ENCODE assay signal across 8 cellular contexts in the genomic region with DNA sequence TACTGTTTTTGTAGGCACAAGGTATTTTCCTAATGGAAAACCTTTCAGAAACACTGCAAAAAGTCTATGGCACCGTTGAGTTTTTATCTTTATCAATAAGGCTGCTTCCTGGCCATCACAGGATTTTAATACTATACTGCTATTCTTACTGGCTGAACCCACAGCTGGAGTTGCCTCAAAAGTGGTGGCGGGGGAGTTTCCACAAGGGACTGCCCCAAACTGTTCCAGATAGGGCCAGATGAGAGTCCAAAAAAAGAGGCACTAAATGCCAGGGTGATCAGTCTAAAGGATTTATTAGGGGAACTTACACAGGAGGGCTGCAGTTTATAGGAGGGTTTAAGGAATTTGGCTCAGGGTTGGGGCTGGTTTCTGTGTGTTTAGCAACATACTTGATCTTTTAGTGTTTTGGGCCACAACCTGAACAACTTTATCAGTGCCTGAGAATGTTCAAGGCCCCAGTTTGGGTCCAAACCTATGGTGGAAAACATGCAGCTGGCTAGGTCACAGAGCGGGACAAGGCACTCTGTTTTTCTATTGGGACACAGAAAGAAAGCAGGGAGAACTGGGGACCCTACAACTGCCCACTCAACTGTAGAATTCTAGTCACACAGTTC. TPM values are rescaled to one million over a fixed set of nuclear protein-coding genes. Genes with fewer than 3 reads are reported as not detected.
DNase-seq lines count a peak whose midpoint lies in the region; ATAC-seq, FAIRE-seq and TF ChIP-seq lines count a peak whose summit lies in the region.

No MANE protein-coding gene starts in this region.

- CTCF ChIA-PET in endothelial cell of umbilical vein (lab: Charles Lee): no interaction called here
- CTCF ChIA-PET in PC-3 (lab: Charles Lee): no interaction called here

- DNase-seq in endothelial cell of umbilical vein (ENCODE audit: low read depth, low spot score) (no peak), NCI-H2171 (lab: John Stamatoyannopoulos, UW) (no peak), amniotic stem cell (lab: John Stamatoyannopoulos, UW) (no peak), PC-3 (no peak)

- no peaks in the 10 kb centered on the region for H3K9me3 ChIP-seq in endothelial cell of umbilical vein (replicated peaks; ENCODE audit: control insufficient read depth, insufficient read depth, low read length)
- H3K9me3 ChIP-seq in PC-3 (ENCODE audit: low read length): no peaks in the 10 kb centered on the region

- H3K9ac ChIP-seq in endothelial cell of umbilical vein (replicated peaks; ENCODE audit: extremely low read depth, insufficient read depth, low read length) (no peak overlapping the region), PC-3 (ENCODE audit: low read length) (no peak overlapping the region)

- no peaks in the 10 kb centered on the region for H3K9me2 ChIP-seq in PC-3 (replicated peaks; ENCODE audit: low read length)

- POLR2A ChIA-PET in endothelial cell of umbilical vein (lab: Charles Lee) (no interaction called here), PC-3 (lab: Charles Lee; ENCODE audit: unreplicated experiment) (no interaction called here)

- intact Hi-C loops in endothelial cell of umbilical vein (cut with micrococcal nuclease) (no loop called here), PC-3 (cut with micrococcal nuclease) (no loop called here)

- TF ChIP-seq POLR2A in endothelial cell of umbilical vein (IDR thresholded peaks at IDR 0.05; ENCODE audit: low read depth, low read length): no peak

- dilution Hi-C loops in endothelial cell of umbilical vein (cut with MboI; ENCODE audit: extremely low pct_ligation_motif_present, low sequenced_read_pairs): no loop called here

- H3K4me2 ChIP-seq in endothelial cell of umbilical vein (ENCODE audit: insufficient read depth, low read length) (no peak overlapping the region), PC-3 (ENCODE audit: low read length) (no peak overlapping the region)

- TF ChIP-seq CTCF in endothelial cell of umbilical vein (IDR thresholded peaks at IDR 0.05; ENCODE audit: extremely low read depth in 1 of 2, insufficient read depth in 1 of 2, low read depth in 1 of 2, low read length in 2 of 2) (no peak), PC-3 (conservative IDR thresholded peaks at IDR 0.05; ENCODE audit: low read depth, low read length) (no peak)

- H2AFZ ChIP-seq in endothelial cell of umbilical vein (ENCODE audit: low read depth, low read length) (no peak overlapping the region), PC-3 (ENCODE audit: low read length) (no peak overlapping the region)

- H3K36me3 ChIP-seq in endothelial cell of umbilical vein (ENCODE audit: control insufficient read depth in 2 of 2, extremely low read depth in 1 of 2, insufficient read depth in 2 of 2, low read length in 2 of 2): peaks cover 0 to 2% of the 10 kb centered on the region in 2 experiments
- H3K36me3 ChIP-seq in PC-3 (ENCODE audit: low read depth, low read length): no peaks in the 10 kb centered on the region

- H3K9me1 ChIP-seq in endothelial cell of umbilical vein (replicated peaks; ENCODE audit: control insufficient read depth, extremely low read depth, insufficient read depth, low read length): peaks cover 2% of the 10 kb centered on the region

- FAIRE-seq in endothelial cell of umbilical vein (lab: Jason Lieb, UNC): no peak

- H3K79me2 ChIP-seq in endothelial cell of umbilical vein (ENCODE audit: control insufficient read depth, insufficient read depth, low read length) (peaks cover 32% of the 10 kb centered on the region), PC-3 (ENCODE audit: low read length) (peaks cover 44% of the 10 kb centered on the region)

- H3K27ac ChIP-seq in endothelial cell of umbilical vein (ENCODE audit: insufficient read depth, low read depth, low read length): no peak overlapping the region
- H3K27ac ChIP-seq in PC-3 (ENCODE audit: low read length): no peak overlapping the region

- H4K20me1 ChIP-seq in endothelial cell of umbilical vein (replicated peaks; ENCODE audit: control insufficient read depth, extremely low read depth, insufficient read depth, low read length) (no peaks in the 10 kb centered on the region), PC-3 (ENCODE audit: low read length) (no peaks in the 10 kb centered on the region)

- no peaks in the 10 kb centered on the region for H3F3A ChIP-seq in PC-3 (ENCODE audit: low read length, unreplicated experiment)

- ATAC-seq in GM18519 (IDR thresholded peaks at IDR 0.05; ENCODE audit: low FRiP score, unreplicated experiment): peak; percentile 62
- ATAC-seq in GM21576 (IDR thresholded peaks at IDR 0.05; ENCODE audit: unreplicated experiment): peak; percentile 79
- peak; percentile 49 for ATAC-seq in HG03457 (IDR thresholded peaks at IDR 0.05; ENCODE audit: unreplicated experiment)
- ATAC-seq in SK-N-SH treated with all-trans-retinoic acid at 6 μM for 48 hours: no peak
- ATAC-seq in PC-3: no peak

- BruUV-seq in endothelial cell of umbilical vein (replicated peaks; lab: Mats Ljungman, UMichigan): TSS peak; percentile 8
- BruUV-seq in PC-3 (replicated peaks; lab: Mats Ljungman, UMichigan): no TSS peak

- no peaks in the 10 kb centered on the region for H3K27me3 ChIP-seq in endothelial cell of umbilical vein (ENCODE audit: control insufficient read depth in 2 of 2, insufficient read depth in 2 of 2, low read length in 2 of 2)
- H3K27me3 ChIP-seq in PC-3 (ENCODE audit: low read length): no peaks in the 10 kb centered on the region

- H3K4me1 ChIP-seq in endothelial cell of umbilical vein (ENCODE audit: control insufficient read depth, extremely low read depth, insufficient read depth, low read length): peaks cover 2% of the 10 kb centered on the region
- H3K4me1 ChIP-seq in PC-3 (ENCODE audit: insufficient read depth, low read length): no peaks in the 10 kb centered on the region

- H3K4me3 ChIP-seq in endothelial cell of umbilical vein (replicated peaks in 1 of 3; ENCODE audit: insufficient read depth in 1 of 3, low read depth in 1 of 3, low read length in 3 of 3): no peak overlapping the region
- no peak overlapping the region for H3K4me3 ChIP-seq in PC-3 (ENCODE audit: low read length)

TF ChIP-seq in endothelial cell of umbilical vein, 7 proteins besides CTCF, POLR2A, EP300 and RAD21:
- TF ChIP-seq JUN (IDR thresholded peaks at IDR 0.05; ENCODE audit: borderline replicate concordance, insufficient read depth, insufficient read length, low read depth) (no peak), EZH2 (IDR thresholded peaks at IDR 0.05; ENCODE audit: borderline replicate concordance, low read depth, low read length, severe bottlenecking) (no peak), GATA2 (IDR thresholded peaks at IDR 0.05; ENCODE audit: insufficient read depth, insufficient read length, low read depth, low read length) (no peak), POLR2AphosphoS5 (IDR thresholded peaks at IDR 0.05; ENCODE audit: insufficient read depth, low read depth, low read length) (no peak), MAX (IDR thresholded peaks at IDR 0.05; ENCODE audit: insufficient read depth, insufficient read length) (no peak), MYC (IDR thresholded peaks at IDR 0.05; ENCODE audit: low read depth, low read length) (no peak), FOS (IDR thresholded peaks at IDR 0.05; ENCODE audit: borderline replicate concordance, insufficient read depth, low read length) (no peak)

TF ChIP-seq in SK-N-SH treated with all-trans-retinoic acid at 6 μM for 48 hours, 23 proteins besides CTCF, POLR2A, EP300 and RAD21:
- TF ChIP-seq RARB (CRISPR knock-in tag; IDR thresholded peaks at IDR 0.05) (no peak), ZNF70 (CRISPR knock-in tag; IDR thresholded peaks at IDR 0.05) (no peak), ISL1 (CRISPR knock-in tag; IDR thresholded peaks at IDR 0.05) (no peak)
- TF ChIP-seq, protein P1, sequence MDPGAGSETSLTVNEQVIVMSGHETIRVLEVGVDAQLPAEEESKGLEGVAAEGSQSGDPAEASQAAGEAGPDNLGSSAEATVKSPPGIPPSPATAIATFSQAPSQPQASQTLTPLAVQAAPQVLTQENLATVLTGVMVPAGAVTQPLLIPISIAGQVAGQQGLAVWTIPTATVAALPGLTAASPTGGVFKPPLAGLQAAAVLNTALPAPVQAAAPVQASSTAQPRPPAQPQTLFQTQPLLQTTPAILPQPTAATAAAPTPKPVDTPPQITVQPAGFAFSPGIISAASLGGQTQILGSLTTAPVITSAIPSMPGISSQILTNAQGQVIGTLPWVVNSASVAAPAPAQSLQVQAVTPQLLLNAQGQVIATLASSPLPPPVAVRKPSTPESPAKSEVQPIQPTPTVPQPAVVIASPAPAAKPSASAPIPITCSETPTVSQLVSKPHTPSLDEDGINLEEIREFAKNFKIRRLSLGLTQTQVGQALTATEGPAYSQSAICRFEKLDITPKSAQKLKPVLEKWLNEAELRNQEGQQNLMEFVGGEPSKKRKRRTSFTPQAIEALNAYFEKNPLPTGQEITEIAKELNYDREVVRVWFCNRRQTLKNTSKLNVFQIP (CRISPR knock-in tag; IDR thresholded peaks at IDR 0.05; ENCODE audit: borderline replicate concordance, low read depth): no peak

RNA-seq across cellular contexts. Expression of gene STAM, which starts 41.4 kb away (rescaled TPM):
- 20.0 and 20.6 TPM in 2 replicates for total RNA-seq in endothelial cell of umbilical vein
- 16.1 and 17.7 TPM in 2 replicates for polyA plus RNA-seq in endothelial cell of umbilical vein
- 16.5 and 18.4 TPM in 2 replicates for polyA plus RNA-seq in endothelial cell of umbilical vein (2011; cell fraction: cytosol; rRNA removed)
- polyA plus RNA-seq in endothelial cell of umbilical vein (2011; cell fraction: nucleus; rRNA removed): 24.6 and 25.9 TPM in 2 replicates
- 16.6 and 22.2 TPM in 2 replicates for polyA plus RNA-seq in endothelial cell of umbilical vein (2012)
- polyA minus RNA-seq in endothelial cell of umbilical vein: 25.6 and 27.7 TPM in 2 replicates
- polyA minus RNA-seq in endothelial cell of umbilical vein (2011; cell fraction: cytosol; rRNA and poly(A)+ RNA removed): 8.6 TPM
- polyA minus RNA-seq in endothelial cell of umbilical vein (2011; cell fraction: nucleus; rRNA and poly(A)+ RNA removed): 56.6 and 59.0 TPM in 2 replicates
- 7.8 and 9.5 TPM in 2 replicates for total RNA-seq in PC-3 (2014; rRNA removed)

Comparison
In these comparisons a context has a peak if more than half of its experiments do, and no peak if none do; other contexts are left out.
1. ATAC-seq: peak in GM18519 (single experiment), GM21576 (single experiment) and HG03457 (single experiment); none in SK-N-SH treated with all-trans-retinoic acid at 6 μM for 48 hours (single experiment) and PC-3 (single experiment).